9 cellular contexts compared by ENCODE assay signal in the genomic region with DNA sequence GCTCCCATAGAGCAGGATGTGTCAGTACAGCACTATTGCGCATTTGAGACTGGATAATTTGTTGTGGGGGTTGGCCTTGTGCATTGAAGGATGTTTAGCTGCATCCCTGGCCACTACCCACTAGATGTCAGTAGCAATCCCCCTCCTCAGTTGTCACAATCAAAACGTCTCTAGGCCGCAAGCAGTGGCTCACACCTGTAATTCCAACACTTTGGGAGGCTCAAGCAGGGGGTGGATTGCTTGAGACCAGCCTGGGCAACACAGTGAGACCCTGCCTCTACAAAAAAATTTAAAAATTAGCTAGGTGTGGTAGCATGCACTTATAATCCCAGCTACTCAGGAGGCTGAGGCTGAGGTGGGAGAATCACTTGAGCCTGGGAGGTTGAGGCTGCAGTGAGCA. TPM values are rescaled to one million over a fixed set of nuclear protein-coding genes. Genes with fewer than 3 reads are reported as not detected.
A peak's percentile ranks its signal among the peaks of the same experiment; 100 is the strongest.
DNase-seq lines count a peak whose midpoint lies in the region; ATAC-seq and TF ChIP-seq lines count a peak whose summit lies in the region.
"Had no signal": no experiment of that assay in that cellular context is flagged by ENCODE, and none has a peak within 500 bp of the region (broad histone marks: within the 10 kb centered on the region; RNA-seq: fewer than 3 reads in every experiment).

No MANE protein-coding gene starts in this region.

- H3K27ac Mint-ChIP-seq in activated CD4-positive, alpha-beta memory T cell treated with anti-CD3 and anti-CD28 coated beads for 36 hours: no peak overlapping the region
- no peak overlapping the region for H3K27ac Mint-ChIP-seq in activated CD4-positive, alpha-beta memory T cell treated with anti-CD3 and anti-CD28 coated beads, Interleukin-2, amount 10 ng/mL, durations not matched to agents 7 days and 5 days
- no peak overlapping the region for H3K27ac Mint-ChIP-seq in chondrocyte (ENCODE audit: unreplicated experiment)

- H3K9me3 ChIP-seq in spleen: no peaks in the 10 kb centered on the region

- peak; percentile 9 for DNase-seq in activated CD4-positive, alpha-beta memory T cell treated with anti-CD3 and anti-CD28 coated beads for 36 hours
- no peak for DNase-seq in activated CD4-positive, alpha-beta memory T cell treated with anti-CD3 and anti-CD28 coated beads, Interleukin-2, amount 10 ng/mL, durations not matched to agents 7 days and 5 days
- DNase-seq in NCI-H460 (ENCODE audit: extremely low read depth, low read depth): peak; percentile 42
- DNase-seq in chondrocyte (ENCODE audit: low spot score): peak; percentile 15
- no peak for DNase-seq in spleen
- no peak for DNase-seq in activated CD4-positive, CD25-positive, alpha-beta regulatory T cell (lab: John Stamatoyannopoulos, UW)
- no peak for DNase-seq in germinal center (ENCODE audit: low spot score)

- H3K4me3 Mint-ChIP-seq in activated CD4-positive, alpha-beta memory T cell treated with anti-CD3 and anti-CD28 coated beads for 36 hours: no peak overlapping the region
- no peak overlapping the region for H3K4me3 Mint-ChIP-seq in activated CD4-positive, alpha-beta memory T cell treated with anti-CD3 and anti-CD28 coated beads, Interleukin-2, amount 10 ng/mL, durations not matched to agents 7 days and 5 days
- H3K4me3 Mint-ChIP-seq in chondrocyte (ENCODE audit: unreplicated experiment): no peak overlapping the region

- H3K36me3 Mint-ChIP-seq in activated CD4-positive, alpha-beta memory T cell treated with anti-CD3 and anti-CD28 coated beads for 36 hours: peaks cover 11% of the 10 kb centered on the region
- no peaks in the 10 kb centered on the region for H3K36me3 Mint-ChIP-seq in activated CD4-positive, alpha-beta memory T cell treated with anti-CD3 and anti-CD28 coated beads, Interleukin-2, amount 10 ng/mL, durations not matched to agents 7 days and 5 days (ENCODE audit: low read depth)
- H3K36me3 Mint-ChIP-seq in chondrocyte (ENCODE audit: low read depth): peaks cover 8% of the 10 kb centered on the region

- no peaks in the 10 kb centered on the region for H3K27me3 Mint-ChIP-seq in activated CD4-positive, alpha-beta memory T cell treated with anti-CD3 and anti-CD28 coated beads for 36 hours
- H3K27me3 Mint-ChIP-seq in activated CD4-positive, alpha-beta memory T cell treated with anti-CD3 and anti-CD28 coated beads, Interleukin-2, amount 10 ng/mL, durations not matched to agents 7 days and 5 days: no peaks in the 10 kb centered on the region
- no peaks in the 10 kb centered on the region for H3K27me3 Mint-ChIP-seq in chondrocyte (ENCODE audit: low read depth)

- 71 to 81% (median 76%) methylated on average over 3 of the region's 3 CpGs for WGBS in spleen, 5 donors

- CTCF ChIA-PET in activated CD4-positive, alpha-beta memory T cell treated with anti-CD3 and anti-CD28 coated beads for 36 hours (lab: Charles Lee): interaction anchor here (0.7 to 1.4 kb wide), 5 partner anchors 9 to 233 kb away, joined by 3 to 5 read pairs (median 3); no protein-coding TSS in a partner anchor
- CTCF ChIA-PET in activated CD4-positive, alpha-beta memory T cell treated with anti-CD3 and anti-CD28 coated beads, Interleukin-2, amount 10 ng/mL, durations not matched to agents 7 days and 5 days (lab: Charles Lee): interaction anchor here (0.8 to 2.8 kb wide), 8 partner anchors 10 to 279 kb away, joined by 3 to 13 read pairs (median 4); no protein-coding TSS in a partner anchor

- peaks cover 0 to 72% (median 8%) of the 10 kb centered on the region in 6 donors for H3K36me3 ChIP-seq in spleen

- H3K4me1 Mint-ChIP-seq in activated CD4-positive, alpha-beta memory T cell treated with anti-CD3 and anti-CD28 coated beads for 36 hours (ENCODE audit: low read depth): no peaks in the 10 kb centered on the region
- no peaks in the 10 kb centered on the region for H3K4me1 Mint-ChIP-seq in activated CD4-positive, alpha-beta memory T cell treated with anti-CD3 and anti-CD28 coated beads, Interleukin-2, amount 10 ng/mL, durations not matched to agents 7 days and 5 days
- H3K4me1 Mint-ChIP-seq in chondrocyte (ENCODE audit: low read depth): peaks cover 2% of the 10 kb centered on the region

- TF ChIP-seq CTCF in chondrocyte (IDR thresholded peaks at IDR 0.05) (peak; percentile 74), spleen (IDR thresholded peaks at IDR 0.05 in 8 of 11, conservative IDR thresholded peaks at IDR 0.05 in 3 of 11) (peak in 6 of 11 experiments; percentile 13 to 34 (median 30))

- TF ChIP-seq POLR2A in spleen (IDR thresholded peaks at IDR 0.05): no peak

- intact Hi-C loops in activated CD4-positive, alpha-beta memory T cell treated with anti-CD3 and anti-CD28 coated beads for 36 hours (cut with micrococcal nuclease): no loop called here
- intact Hi-C loops in spleen (cut with DNase I; ENCODE audit: low total_unique reads): no loop called here

- no peaks in the 10 kb centered on the region for H3K9me3 Mint-ChIP-seq in activated CD4-positive, alpha-beta memory T cell treated with anti-CD3 and anti-CD28 coated beads for 36 hours
- no peaks in the 10 kb centered on the region for H3K9me3 Mint-ChIP-seq in activated CD4-positive, alpha-beta memory T cell treated with anti-CD3 and anti-CD28 coated beads, Interleukin-2, amount 10 ng/mL, durations not matched to agents 7 days and 5 days
- no peaks in the 10 kb centered on the region for H3K9me3 Mint-ChIP-seq in chondrocyte (ENCODE audit: low read depth)

- no peak for ATAC-seq in GM18873 (IDR thresholded peaks at IDR 0.05; ENCODE audit: low FRiP score, unreplicated experiment)

- H3K27ac ChIP-seq in spleen: no peak overlapping the region
- H3K27ac ChIP-seq: parathyroid adenoma had no signal

- POLR2A ChIA-PET in activated CD4-positive, alpha-beta memory T cell treated with anti-CD3 and anti-CD28 coated beads for 36 hours (lab: Charles Lee): no interaction called here
- POLR2A ChIA-PET in activated CD4-positive, alpha-beta memory T cell treated with anti-CD3 and anti-CD28 coated beads, Interleukin-2, amount 10 ng/mL, durations not matched to agents 7 days and 5 days (lab: Charles Lee): interaction anchor here (1.0 to 1.4 kb wide), 3 partner anchors 19 to 75 kb away, joined by 3 read pairs; no protein-coding TSS in a partner anchor

- no peaks in the 10 kb centered on the region for H3K27me3 ChIP-seq in spleen (replicated peaks in 1 of 7)

- no peak overlapping the region for H3K4me3 ChIP-seq in spleen

- peaks cover 0 to 5% (median 0%) of the 10 kb centered on the region in 6 donors for H3K4me1 ChIP-seq in spleen
- H3K4me1 ChIP-seq: parathyroid adenoma had no signal

RNA-seq across cellular contexts. Expression of a gene that starts 48.4 kb away (rescaled TPM):
- 10 to 100 TPM; 43.0 to 44.2 TPM for total RNA-seq in activated CD4-positive, alpha-beta memory T cell treated with anti-CD3 and anti-CD28 coated beads for 36 hours
- total RNA-seq in activated CD4-positive, alpha-beta memory T cell treated with anti-CD3 and anti-CD28 coated beads, Interleukin-2, amount 10 ng/mL, durations not matched to agents 7 days and 5 days: 10 to 100 TPM in 1 of 2 experiments, 1 to 10 TPM in 1; 9.4 to 12.3 TPM
- total RNA-seq in NCI-H460 (2014; rRNA removed; shearing (Covaris generic)): 60.1 and 61.4 TPM in 2 replicates
- 170 and 294 TPM in 2 replicates for polyA plus RNA-seq in NCI-H460 (2014; cell fraction: nucleus; rRNA removed)
- total RNA-seq in chondrocyte (4.3 to 12.3 TPM (median 10.7 TPM) in 3 replicates), spleen (10 to 100 TPM in 2 of 7 donors, 1 to 10 TPM in 5; 5.1 to 15.2 (median 9.5) TPM)
- polyA plus RNA-seq in spleen: 10 to 100 TPM; 18.7 to 24.5 (median 19.5) TPM

Comparison
In these comparisons a context has a peak if more than half of its experiments do, and no peak if none do; other contexts are left out.
1. DNase-seq: peak in activated CD4-positive, alpha-beta memory T cell treated with anti-CD3 and anti-CD28 coated beads for 36 hours (single experiment), NCI-H460 (single experiment) and chondrocyte (single experiment); none in activated CD4-positive, alpha-beta memory T cell treated with anti-CD3 and anti-CD28 coated beads, Interleukin-2, amount 10 ng/mL, durations not matched to agents 7 days and 5 days (single experiment), spleen (single experiment), activated CD4-positive, CD25-positive, alpha-beta regulatory T cell (0 of 4) and germinal center (single experiment).